In the genomic region with DNA sequence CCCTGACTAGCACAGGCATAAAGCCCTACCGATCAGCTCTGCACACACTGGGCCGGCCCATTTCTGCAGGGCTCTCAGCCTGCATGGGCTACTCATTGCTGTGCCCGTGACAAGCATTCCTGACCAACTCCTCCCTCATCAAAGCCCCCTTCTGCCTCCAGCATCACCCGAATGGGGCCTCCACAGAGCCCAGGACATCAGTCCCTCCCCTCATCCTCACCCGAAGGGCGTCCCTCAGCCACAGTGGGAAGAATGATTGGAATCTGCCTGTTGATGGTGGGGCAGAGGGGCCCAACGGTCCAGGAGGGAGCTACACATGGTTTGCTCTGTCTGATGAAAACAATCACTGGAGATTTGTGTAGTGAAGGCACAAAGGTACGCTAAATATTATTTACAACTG, we compare ENCODE assay signal across 20 cellular contexts. TPM values are rescaled to one million over a fixed set of nuclear protein-coding genes. Genes with fewer than 3 reads are reported as not detected.
DNase-seq lines count a peak whose midpoint lies in the region; ATAC-seq, FAIRE-seq and TF ChIP-seq lines count a peak whose summit lies in the region.
"Had no signal": no experiment of that assay in that cellular context is flagged by ENCODE, and none has a peak within 500 bp of the region (broad histone marks: within the 10 kb centered on the region; RNA-seq: fewer than 3 reads in every experiment).

No MANE protein-coding gene starts in this region.

- H3K9ac ChIP-seq in kidney (ENCODE audit: low read length in 2 of 2), result no peak overlapping the region
- H3K9ac ChIP-seq: GM23248 had no signal

- H3K27me3 Mint-ChIP-seq in WTC11 (ENCODE audit: low read depth), result peaks cover 20% of the 10 kb centered on the region
- peaks cover 15% of the 10 kb centered on the region for H3K27me3 Mint-ChIP-seq in mesothelial cell of epicardium (ENCODE audit: low read depth)
- H3K27me3 Mint-ChIP-seq in CD4-positive, alpha-beta T cell, result no peaks in the 10 kb centered on the region
- H3K27me3 Mint-ChIP-seq: CD4-positive, CD25-positive, alpha-beta regulatory T cell had no signal

- peaks cover 0 to 4% (median 0%) of the 10 kb centered on the region in 7 donors for H3K27me3 ChIP-seq in spleen (replicated peaks in 1 of 7)
- H3K27me3 ChIP-seq in CD4-positive, alpha-beta T cell (ENCODE audit: control insufficient read depth, insufficient read depth, low read length), result no peaks in the 10 kb centered on the region

- H3K4me3 ChIP-seq in spleen (no peak overlapping the region), kidney (ENCODE audit: low read length in 2 of 2) (no peak overlapping the region)
- H3K4me3 ChIP-seq: GM12878, GM23248, PC-9 had no signal

- H3K27ac ChIP-seq in spleen, result no peak overlapping the region
- no peak overlapping the region for H3K27ac ChIP-seq in CD4-positive, alpha-beta T cell (ENCODE audit: low read depth, low read length)
- H3K27ac ChIP-seq in kidney (ENCODE audit: low read depth in 2 of 2, low read length in 2 of 2), result no peak overlapping the region
- H3K27ac ChIP-seq: 22Rv1, GM23248, PC-9 had no signal

- no peak for FAIRE-seq in kidney (lab: Jason Lieb, UNC)
- FAIRE-seq: GM12878, GM19239 had no signal

- H3K36me3 Mint-ChIP-seq in WTC11 (peaks cover 4% of the 10 kb centered on the region), mesothelial cell of epicardium (no peaks in the 10 kb centered on the region)
- H3K36me3 Mint-ChIP-seq in CD4-positive, alpha-beta T cell (ENCODE audit: low read depth), result no peaks in the 10 kb centered on the region
- H3K36me3 Mint-ChIP-seq: CD4-positive, CD25-positive, alpha-beta regulatory T cell had no signal

- DNase-seq in activated CD8-positive, alpha-beta memory T cell treated with anti-CD3 and anti-CD28 coated beads for 24 hours, result peak; percentile 30
- no peak for DNase-seq in activated CD8-positive, alpha-beta memory T cell treated with anti-CD3 and anti-CD28 coated beads, Interleukin-2, amount 50 U/mL, for 4 hours
- DNase-seq in WTC11 (ENCODE audit: low spot score) (no peak), mesothelial cell of epicardium (ENCODE audit: low spot score in 2 of 2, unreplicated experiment in 2 of 2) (no peak), spleen (peak; percentile 54), kidney (no peak)
- DNase-seq in CD4-positive, alpha-beta T cell, result no peak
- DNase-seq: CD4-positive, CD25-positive, alpha-beta regulatory T cell; DMS153; GM23248; NCI-H1105 treated with DMSO at 0.1 percent for 48 hours; NCI-H1694 treated with DMSO at 0.1 percent for 48 hours; NCI-H2227 treated with DMSO at 0.1 percent for 48 hours; NCI-H510A treated with DMSO at 0.1 percent for 48 hours; NCI-H82; PC-9 had no signal

- H3K36me3 ChIP-seq in spleen (no peaks in the 10 kb centered on the region), kidney (ENCODE audit: control insufficient read depth in 1 of 2, insufficient read depth in 2 of 2, low read length in 2 of 2) (no peaks in the 10 kb centered on the region)

- H3K4me1 Mint-ChIP-seq in WTC11 (peaks cover 56% of the 10 kb centered on the region), mesothelial cell of epicardium (peaks cover 24% of the 10 kb centered on the region)
- H3K4me1 Mint-ChIP-seq in CD4-positive, alpha-beta T cell (ENCODE audit: low read depth), result no peaks in the 10 kb centered on the region
- H3K4me1 Mint-ChIP-seq: CD4-positive, CD25-positive, alpha-beta regulatory T cell had no signal

- H3K4me1 ChIP-seq in spleen, result peaks cover 0 to 15% (median 2%) of the 10 kb centered on the region in 6 donors
- no peaks in the 10 kb centered on the region for H3K4me1 ChIP-seq in kidney (ENCODE audit: control insufficient read depth in 1 of 2, insufficient read depth in 1 of 2, low read depth in 1 of 2, low read length in 2 of 2)

- ATAC-seq in WTC11, result peak; percentile 17; the same call in 1 of the 2 replicates
- ATAC-seq in CD4-positive, alpha-beta T cell (ENCODE audit: poor library complexity), result no peak
- no peak for ATAC-seq in GM19397 (IDR thresholded peaks at IDR 0.05; ENCODE audit: unreplicated experiment)
- ATAC-seq: GM12878 had no signal

- CTCF ChIA-PET in WTC11 (lab: Charles Lee), result interaction anchor here (0.6 to 1.4 kb wide), 5 partner anchors 10 to 174 kb away, joined by 3 read pairs; no protein-coding TSS in a partner anchor
- CTCF ChIA-PET in CD4-positive, alpha-beta T cell (lab: Charles Lee), result no interaction called here

- POLR2A ChIA-PET in WTC11 (lab: Charles Lee), result interaction anchor here (0.7 to 1.3 kb wide), 2 partner anchors 17 to 19 kb away, joined by 3 to 9 read pairs; no protein-coding TSS in a partner anchor
- POLR2A ChIA-PET in CD4-positive, alpha-beta T cell (lab: Charles Lee), result no interaction called here

- WGBS in spleen, 5 donors, result 85 to 93% (median 88%) methylated on average over 6 to 8 of the region's 8 CpGs

- peaks cover 4% of the 10 kb centered on the region for H3K9me3 Mint-ChIP-seq in WTC11
- no peaks in the 10 kb centered on the region for H3K9me3 Mint-ChIP-seq in mesothelial cell of epicardium
- H3K9me3 Mint-ChIP-seq in CD4-positive, alpha-beta T cell, result no peaks in the 10 kb centered on the region
- H3K9me3 Mint-ChIP-seq: CD4-positive, CD25-positive, alpha-beta regulatory T cell had no signal

- TF ChIP-seq CTCF in WTC11 (IDR thresholded peaks at IDR 0.05) (no peak), mesothelial cell of epicardium (IDR thresholded peaks at IDR 0.05; ENCODE audit: unreplicated experiment) (no peak), spleen (IDR thresholded peaks at IDR 0.05 in 8 of 11, conservative IDR thresholded peaks at IDR 0.05 in 3 of 11) (no peak), kidney (IDR thresholded peaks at IDR 0.05; ENCODE audit: borderline replicate concordance, extremely low read depth, insufficient read depth) (no peak)
- no peak for TF ChIP-seq CTCF in CD4-positive, alpha-beta T cell (IDR thresholded peaks at IDR 0.05)

- TF ChIP-seq POLR2A in spleen (IDR thresholded peaks at IDR 0.05), result no peak

- intact Hi-C loops in spleen (cut with DNase I; ENCODE audit: low total_unique reads), result no loop called here
- intact Hi-C loops in CD4-positive, alpha-beta T cell (cut with DNase I, micrococcal nuclease), result no loop called here
- intact Hi-C loops in kidney (cut with DNase I), result no loop called here

- H3K4me3 Mint-ChIP-seq in WTC11, result no peak overlapping the region
- H3K4me3 Mint-ChIP-seq in mesothelial cell of epicardium, result no peak overlapping the region
- no peak overlapping the region for H3K4me3 Mint-ChIP-seq in CD4-positive, alpha-beta T cell
- H3K4me3 Mint-ChIP-seq: CD4-positive, CD25-positive, alpha-beta regulatory T cell had no signal

- H3K27ac Mint-ChIP-seq in WTC11 (no peak overlapping the region), mesothelial cell of epicardium (peak overlapping the region; percentile 84)
- H3K27ac Mint-ChIP-seq in CD4-positive, alpha-beta T cell, result no peak overlapping the region
- H3K27ac Mint-ChIP-seq: CD4-positive, CD25-positive, alpha-beta regulatory T cell had no signal

- H3K9me3 ChIP-seq in spleen (no peaks in the 10 kb centered on the region), kidney (ENCODE audit: control insufficient read depth in 1 of 2, low read length in 2 of 2) (no peaks in the 10 kb centered on the region)
- H3K9me3 ChIP-seq in CD4-positive, alpha-beta T cell (ENCODE audit: control insufficient read depth, low read length), result no peaks in the 10 kb centered on the region

TF ChIP-seq in WTC11, 78 proteins besides CTCF, POLR2A, EP300 and RAD21:
- TF ChIP-seq, protein P1, sequence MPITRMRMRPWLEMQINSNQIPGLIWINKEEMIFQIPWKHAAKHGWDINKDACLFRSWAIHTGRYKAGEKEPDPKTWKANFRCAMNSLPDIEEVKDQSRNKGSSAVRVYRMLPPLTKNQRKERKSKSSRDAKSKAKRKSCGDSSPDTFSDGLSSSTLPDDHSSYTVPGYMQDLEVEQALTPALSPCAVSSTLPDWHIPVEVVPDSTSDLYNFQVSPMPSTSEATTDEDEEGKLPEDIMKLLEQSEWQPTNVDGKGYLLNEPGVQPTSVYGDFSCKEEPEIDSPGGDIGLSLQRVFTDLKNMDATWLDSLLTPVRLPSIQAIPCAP (CRISPR knock-in tag; IDR thresholded peaks at IDR 0.05), result no peak
- TF ChIP-seq NFYB (CRISPR knock-in tag; conservative IDR thresholded peaks at IDR 0.05; ENCODE audit: low read depth) (no peak), ZNF232 (CRISPR knock-in tag; IDR thresholded peaks at IDR 0.05) (no peak), NFATC4 (CRISPR knock-in tag; IDR thresholded peaks at IDR 0.05) (no peak)
- TF ChIP-seq, protein P2, sequence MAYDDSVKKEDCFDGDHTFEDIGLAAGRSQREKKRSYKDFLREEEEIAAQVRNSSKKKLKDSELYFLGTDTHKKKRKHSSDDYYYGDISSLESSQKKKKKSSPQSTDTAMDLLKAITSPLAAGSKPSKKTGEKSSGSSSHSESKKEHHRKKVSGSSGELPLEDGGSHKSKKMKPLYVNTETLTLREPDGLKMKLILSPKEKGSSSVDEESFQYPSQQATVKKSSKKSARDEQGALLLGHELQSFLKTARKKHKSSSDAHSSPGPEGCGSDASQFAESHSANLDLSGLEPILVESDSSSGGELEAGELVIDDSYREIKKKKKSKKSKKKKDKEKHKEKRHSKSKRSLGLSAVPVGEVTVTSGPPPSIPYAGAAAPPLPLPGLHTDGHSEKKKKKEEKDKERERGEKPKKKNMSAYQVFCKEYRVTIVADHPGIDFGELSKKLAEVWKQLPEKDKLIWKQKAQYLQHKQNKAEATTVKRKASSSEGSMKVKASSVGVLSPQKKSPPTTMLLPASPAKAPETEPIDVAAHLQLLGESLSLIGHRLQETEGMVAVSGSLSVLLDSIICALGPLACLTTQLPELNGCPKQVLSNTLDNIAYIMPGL (CRISPR knock-in tag; IDR thresholded peaks at IDR 0.05), result no peak

RNA-seq across cellular contexts. Expression of a gene that starts 43.8 kb away (rescaled TPM):
- total RNA-seq in WTC11 (2021) (0.92 to 1.7 TPM (median 1.2 TPM) in 3 replicates), mesothelial cell of epicardium (3.9 to 5.4 TPM (median 4.8 TPM) in 3 replicates), spleen (1 to 10 TPM in 2 of 7 donors, under 1 TPM in 2, not detected in 3; 0.38 to 1.3 (median 0.89) TPM), kidney (9.7 TPM)
- polyA plus RNA-seq in spleen (1 to 10 TPM; 1.1 to 3.7 (median 1.2) TPM), kidney (ENCODE audit: insufficient read depth, low read depth, low replicate concordance) (11.0 TPM)
- total RNA-seq in CD4-positive, alpha-beta T cell, result not detected
- total RNA-seq: CD4-positive, CD25-positive, alpha-beta regulatory T cell; GM12878 had no signal
- polyA plus RNA-seq: GM12878 had no signal

Comparison
In these comparisons a context has a peak if more than half of its experiments do, and no peak if none do; other contexts are left out.
1. DNase-seq: peak in activated CD8-positive, alpha-beta memory T cell treated with anti-CD3 and anti-CD28 coated beads for 24 hours (single experiment) and spleen (single experiment); none in activated CD8-positive, alpha-beta memory T cell treated with anti-CD3 and anti-CD28 coated beads, Interleukin-2, amount 50 U/mL, for 4 hours (single experiment), WTC11 (single experiment), mesothelial cell of epicardium (0 of 2), CD4-positive, alpha-beta T cell (0 of 10) and kidney (single experiment).